Comparison of ENCODE assay signal across 9 cellular contexts in the genomic region with DNA sequence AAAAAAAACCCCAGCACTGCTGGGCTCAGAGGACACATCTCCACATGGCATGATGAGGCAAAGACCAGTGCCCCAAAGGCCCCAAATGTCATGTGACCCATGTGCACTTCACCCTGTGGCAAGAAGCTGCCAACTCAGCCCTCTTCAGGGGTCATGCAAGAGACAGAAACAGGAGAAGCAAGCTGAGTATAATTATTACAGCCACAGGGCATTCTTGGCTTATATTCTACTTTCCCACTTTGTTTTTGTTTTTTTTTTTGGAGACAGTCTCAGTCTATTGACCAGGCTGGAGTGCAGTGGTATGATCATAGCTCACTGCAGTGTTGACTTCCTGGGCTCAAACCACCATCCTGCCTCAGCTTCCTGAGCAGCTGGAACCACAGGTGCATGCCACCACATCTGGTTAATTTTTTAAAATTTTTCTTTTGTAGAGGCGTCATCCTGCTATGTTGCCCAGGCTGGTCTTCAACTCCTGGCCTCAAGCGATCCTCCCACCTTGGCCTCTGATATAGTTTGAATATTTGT. TPM values are rescaled to one million over a fixed set of nuclear protein-coding genes. Genes with fewer than 3 reads are reported as not detected.
DNase-seq lines count a peak whose midpoint lies in the region; ATAC-seq and TF ChIP-seq lines count a peak whose summit lies in the region.
"Had no signal": no experiment of that assay in that cellular context is flagged by ENCODE, and none has a peak within 500 bp of the region (broad histone marks: within the 10 kb centered on the region; RNA-seq: fewer than 3 reads in every experiment).

No MANE protein-coding gene starts in this region.

- BruUV-seq in OCI-LY7 (replicated peaks; lab: Mats Ljungman, UMichigan), result no TSS peak

- peak overlapping the region; percentile 16; the same call in 1 of the 2 replicates for H2AFZ ChIP-seq in OCI-LY7 (ENCODE audit: low read length)
- H2AFZ ChIP-seq in neural progenitor cell (replicated peaks), result no peak overlapping the region

- POLR2A ChIA-PET in OCI-LY7 (lab: Charles Lee), result interaction anchor here (0.6 to 2.2 kb wide), 3 partner anchors 10 to 63 kb away, joined by 5 to 8 read pairs (median 8); no protein-coding TSS in a partner anchor

- no peaks in the 10 kb centered on the region for H3K36me3 Mint-ChIP-seq in neural progenitor cell

- H3K9me3 ChIP-seq in OCI-LY7 (ENCODE audit: low read length) (peaks cover 20% of the 10 kb centered on the region), neural progenitor cell (ENCODE audit: low read depth) (no peaks in the 10 kb centered on the region)

- H3K9me3 Mint-ChIP-seq in neural progenitor cell, result no peaks in the 10 kb centered on the region

- no peak overlapping the region for H3K4me3 Mint-ChIP-seq in neural progenitor cell

- H3K36me3 ChIP-seq in OCI-LY7 (ENCODE audit: insufficient read depth, low read length) (peaks cover 8% of the 10 kb centered on the region), neural progenitor cell (no peaks in the 10 kb centered on the region)

- H3K79me2 ChIP-seq in OCI-LY7 (ENCODE audit: insufficient read depth, low read depth, low read length) (no peaks in the 10 kb centered on the region), neural progenitor cell (ENCODE audit: low read depth) (no peaks in the 10 kb centered on the region)

- H4K20me1 ChIP-seq in OCI-LY7 (ENCODE audit: insufficient read depth, low read length) (no peaks in the 10 kb centered on the region), neural progenitor cell (ENCODE audit: low read depth) (no peaks in the 10 kb centered on the region)

- H3K27me3 Mint-ChIP-seq in neural progenitor cell (ENCODE audit: insufficient read depth, low read depth), result peaks cover 7% of the 10 kb centered on the region

- H3F3A ChIP-seq in neural progenitor cell (ENCODE audit: low read depth), result no peaks in the 10 kb centered on the region

- peak overlapping the region; percentile 17 for H3K4me3 ChIP-seq in OCI-LY7 (ENCODE audit: low read depth, low read length, poor library complexity, severe bottlenecking)
- no peak overlapping the region for H3K4me3 ChIP-seq in neural progenitor cell

- intact Hi-C loops in OCI-LY7 (cut with micrococcal nuclease; ENCODE audit: unreplicated experiment), result loop anchor here (1.0 to 2.0 kb wide), 2 partner anchors 33 to 63 kb away; partner anchors contain the start of gene LITAF

- TF ChIP-seq CTCF in OCI-LY7 (conservative IDR thresholded peaks at IDR 0.05; ENCODE audit: low read length) (no peak), neural progenitor cell (IDR thresholded peaks at IDR 0.05) (no peak)

- H3K27ac Mint-ChIP-seq in neural progenitor cell, result no peak overlapping the region

- H3K4me1 ChIP-seq in OCI-LY7 (ENCODE audit: insufficient read depth, low read length, poor library complexity, severe bottlenecking) (peaks cover 71% of the 10 kb centered on the region), neural progenitor cell (peaks cover 4% of the 10 kb centered on the region)

- H3K4me1 Mint-ChIP-seq in neural progenitor cell, result peaks cover 23% of the 10 kb centered on the region

- DNase-seq in AML-193 (lab: John Stamatoyannopoulos, UW), result peak; percentile 34 to 45
- peak; percentile 93 for DNase-seq in OCI-LY7 (ENCODE audit: low spot score)
- DNase-seq in fibroblast of peridontal ligament (ENCODE audit: extremely low read depth), result peak; percentile 40
- DNase-seq in NCI-H524 treated with DMSO at 0.1 percent for 48 hours (lab: John Stamatoyannopoulos, UW), result no peak
- no peak for DNase-seq in neural progenitor cell (ENCODE audit: low spot score)
- DNase-seq: amygdala had no signal

- ATAC-seq in GM18861 (IDR thresholded peaks at IDR 0.05; ENCODE audit: unreplicated experiment), result peak; percentile 71
- ATAC-seq in HG03159 (IDR thresholded peaks at IDR 0.05; ENCODE audit: unreplicated experiment), result no peak
- no peak for ATAC-seq in GM19023 (IDR thresholded peaks at IDR 0.05; ENCODE audit: unreplicated experiment)

- H3K9ac ChIP-seq in neural progenitor cell, result no peak overlapping the region

- H3K27ac ChIP-seq in OCI-LY7 (ENCODE audit: low read depth, low read length, poor library complexity, severe bottlenecking) (peak overlapping the region; percentile 99), neural progenitor cell (no peak overlapping the region)

- H3K9me2 ChIP-seq in OCI-LY7 (ENCODE audit: insufficient read depth, low read length), result no peaks in the 10 kb centered on the region

- CTCF ChIA-PET in OCI-LY7 (lab: Charles Lee; ENCODE audit: unreplicated experiment), result interaction anchor here (0.6 to 1.4 kb wide), 3 partner anchors 10 to 212 kb away, joined by 3 to 5 read pairs (median 3); no protein-coding TSS in a partner anchor

- peak overlapping the region; percentile 58 for H3K4me2 ChIP-seq in OCI-LY7 (ENCODE audit: low read length)
- H3K4me2 ChIP-seq in neural progenitor cell, result no peak overlapping the region

- H3K27me3 ChIP-seq in neural progenitor cell, result no peaks in the 10 kb centered on the region

RNA-seq across cellular contexts. Expression of gene LITAF, which starts 32.7 kb away (rescaled TPM):
- 12.2 and 18.4 TPM in 2 replicates for total RNA-seq in OCI-LY7 (2014; rRNA removed; shearing (Covaris generic))
- total RNA-seq in OCI-LY7 (2022), result 34.2 and 43.2 TPM in 2 replicates
- 42.5 and 50.0 TPM in 2 replicates for total RNA-seq in neural progenitor cell (ENCODE audit: low replicate concordance)

RNA-seq across cellular contexts. Expression of gene SNN, which starts 48.9 kb away (rescaled TPM):
- 28.3 and 31.8 TPM in 2 replicates for total RNA-seq in OCI-LY7 (2014; rRNA removed; shearing (Covaris generic))
- total RNA-seq in OCI-LY7 (2022) (27.8 and 31.6 TPM in 2 replicates), neural progenitor cell (ENCODE audit: low replicate concordance) (48.7 and 84.2 TPM in 2 replicates)

Comparison
In these comparisons a context has a peak if more than half of its experiments do, and no peak if none do; other contexts are left out.
1. DNase-seq: peak in AML-193 (2 of 2), OCI-LY7 (single experiment) and fibroblast of peridontal ligament (single experiment); none in NCI-H524 treated with DMSO at 0.1 percent for 48 hours (single experiment) and neural progenitor cell (single experiment).